In the genomic region with DNA sequence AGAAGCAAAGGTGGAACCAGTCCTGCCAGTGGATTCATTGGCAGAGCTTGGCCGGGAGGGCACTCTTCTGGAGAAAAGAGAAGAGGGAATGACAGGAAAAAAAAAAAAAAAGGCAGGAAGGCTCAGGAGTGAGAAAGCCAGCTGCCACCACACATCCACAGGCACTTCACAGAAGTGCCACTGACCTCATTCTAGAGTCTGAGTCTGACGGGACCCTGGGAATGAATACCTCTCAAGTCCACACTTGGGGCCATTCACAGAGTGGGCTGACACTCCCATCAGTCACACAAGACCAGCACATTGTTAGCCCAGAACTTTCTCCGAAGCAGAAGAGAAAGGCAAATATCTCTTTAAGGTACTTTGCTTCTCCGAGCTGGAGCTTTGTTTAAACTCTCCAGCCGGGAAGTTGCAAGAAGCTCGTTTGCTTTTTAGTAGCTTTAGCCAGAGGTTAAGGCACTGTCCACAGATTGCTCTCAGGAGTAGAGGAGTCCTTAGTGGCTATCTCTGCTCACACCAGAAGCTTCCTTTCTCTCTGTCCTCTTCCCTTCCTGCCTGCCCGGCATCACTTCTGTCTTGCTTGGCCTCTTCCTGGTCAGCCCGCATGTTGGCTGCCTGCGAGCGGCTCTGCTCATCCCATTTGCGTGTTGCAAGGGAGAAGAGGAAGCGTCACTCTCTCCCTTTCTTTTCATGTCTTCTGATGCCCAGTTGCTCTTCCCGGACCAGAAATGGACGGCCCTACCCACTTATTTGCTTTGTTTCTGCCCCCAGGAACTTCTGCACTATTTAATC, we compare ENCODE assay signal across 15 cellular contexts. TPM values are rescaled to one million over a fixed set of nuclear protein-coding genes. Genes with fewer than 3 reads are reported as not detected.
DNase-seq lines count a peak whose midpoint lies in the region; ATAC-seq and TF ChIP-seq lines count a peak whose summit lies in the region.
"Had no signal": no experiment of that assay in that cellular context is flagged by ENCODE, and none has a peak within 500 bp of the region (broad histone marks: within the 10 kb centered on the region; RNA-seq: fewer than 3 reads in every experiment).

No MANE protein-coding gene starts in this region.

- H3K27me3 Mint-ChIP-seq in CD14-positive monocyte (ENCODE audit: low read depth in 3 of 3) (peaks cover 0 to 1% (median 0%) of the 10 kb centered on the region in 3 donors), neural crest cell (ENCODE audit: low read depth) (no peaks in the 10 kb centered on the region)

- peaks cover 86% of the 10 kb centered on the region for H3K36me3 ChIP-seq in BLaER1
- no peaks in the 10 kb centered on the region for H3K36me3 ChIP-seq in cardiac muscle cell

- TF ChIP-seq CTCF in CD14-positive monocyte (IDR thresholded peaks at IDR 0.05) (no peak), cardiac muscle cell (IDR thresholded peaks at IDR 0.05; ENCODE audit: low read depth, low read length) (no peak), neural crest cell (conservative IDR thresholded peaks at IDR 0.05) (no peak), coronary artery (IDR thresholded peaks at IDR 0.05) (no peak)

- DNase-seq in CD14-positive monocyte (ENCODE audit: low spot score) (no peak), cardiac muscle cell (ENCODE audit: low read depth in 1 of 2, low spot score in 1 of 2) (peak in 1 of 2 donors; percentile 84), neural crest cell (ENCODE audit: low read depth, low spot score) (no peak), coronary artery (ENCODE audit: low spot score) (no peak)
- DNase-seq: effector CD4-positive, alpha-beta T cell; EL; NCI-H1092; NCI-H2171 treated with DMSO at 0.1 percent for 48 hours; SHP77 treated with DMSO at 0.1 percent for 48 hours; spleen; T-helper 9 cell had no signal

- ATAC-seq in HG03280 (IDR thresholded peaks at IDR 0.05; ENCODE audit: unreplicated experiment) (no peak), GM19328 (IDR thresholded peaks at IDR 0.05; ENCODE audit: unreplicated experiment) (no peak)

- H3K4me3 Mint-ChIP-seq in CD14-positive monocyte: peak overlapping the region in 1 of 2 donors; percentile 35
- H3K4me3 Mint-ChIP-seq in neural crest cell: no peak overlapping the region
- H3K4me3 Mint-ChIP-seq: brain had no signal

- H3K9me3 ChIP-seq in BLaER1 (peaks cover 12% of the 10 kb centered on the region), cardiac muscle cell (ENCODE audit: low read depth) (no peaks in the 10 kb centered on the region)
- H3K9me3 ChIP-seq: spleen had no signal

- no peaks in the 10 kb centered on the region for H3K27me3 ChIP-seq in BLaER1
- H3K27me3 ChIP-seq in cardiac muscle cell: no peaks in the 10 kb centered on the region
- H3K27me3 ChIP-seq: spleen had no signal

- H3K9me3 Mint-ChIP-seq in CD14-positive monocyte: no peaks in the 10 kb centered on the region
- peaks cover 6% of the 10 kb centered on the region for H3K9me3 Mint-ChIP-seq in neural crest cell

- H3K4me1 Mint-ChIP-seq in CD14-positive monocyte (peaks cover 21% of the 10 kb centered on the region), neural crest cell (peaks cover 38% of the 10 kb centered on the region)

- H3K27ac Mint-ChIP-seq in CD14-positive monocyte: peak overlapping the region; percentile 26 to 88 (median 78)
- peak overlapping the region; percentile 85 for H3K27ac Mint-ChIP-seq in neural crest cell (ENCODE audit: unreplicated experiment)
- H3K27ac Mint-ChIP-seq: brain had no signal

- peak overlapping the region; percentile 48; the same call in 1 of the 2 replicates for H3K9ac ChIP-seq in BLaER1

- H4K20me1 ChIP-seq in BLaER1: peaks cover 81% of the 10 kb centered on the region

- H3K27ac ChIP-seq in BLaER1 (peak overlapping the region; percentile 45; the same call in 1 of the 2 replicates), cardiac muscle cell (peak overlapping the region; percentile 80), coronary artery (no peak overlapping the region)

- H3K36me3 Mint-ChIP-seq in CD14-positive monocyte: peaks cover 53 to 77% of the 10 kb centered on the region in 2 donors
- peaks cover 26% of the 10 kb centered on the region for H3K36me3 Mint-ChIP-seq in neural crest cell (ENCODE audit: low read depth)

- H3K4me3 ChIP-seq in BLaER1: no peak overlapping the region
- no peak overlapping the region for H3K4me3 ChIP-seq in cardiac muscle cell
- H3K4me3 ChIP-seq in coronary artery: no peak overlapping the region
- H3K4me3 ChIP-seq: spleen had no signal

- peak overlapping the region; percentile 49 for H3K4me2 ChIP-seq in BLaER1

- intact Hi-C loops in CD14-positive monocyte (cut with micrococcal nuclease): loop anchor here in 1 of 2 donors (10.0 kb wide), 1 partner anchor 144 kb away; no protein-coding TSS in a partner anchor

- H3K4me1 ChIP-seq in BLaER1 (peaks cover 63% of the 10 kb centered on the region), cardiac muscle cell (ENCODE audit: low read depth) (peaks cover 23% of the 10 kb centered on the region)

RNA-seq across cellular contexts. Expression of a gene that starts 53.8 kb away (rescaled TPM):
- 100 to 1,000 TPM; 190 to 210 TPM for polyA plus RNA-seq in CD14-positive monocyte
- total RNA-seq in cardiac muscle cell: 24.5 and 61.7 TPM in 2 replicates
- 39.5 and 39.9 TPM in 2 replicates for polyA plus RNA-seq in cardiac muscle cell
- total RNA-seq in neural crest cell: 32.6 and 33.7 TPM in 2 replicates

RNA-seq across cellular contexts. Expression of a gene that starts 57.2 kb away (rescaled TPM):
- polyA plus RNA-seq in CD14-positive monocyte: 100 to 1,000 TPM; 146 to 148 TPM
- 15.9 and 24.2 TPM in 2 replicates for total RNA-seq in cardiac muscle cell
- polyA plus RNA-seq in cardiac muscle cell: 42.4 and 64.1 TPM in 2 replicates
- total RNA-seq in neural crest cell: 37.4 and 38.0 TPM in 2 replicates

Comparison
In these comparisons a context has a peak if more than half of its experiments do, and no peak if none do; other contexts are left out.
1. H3K27ac ChIP-seq: peak in BLaER1 (single experiment) and cardiac muscle cell (single experiment); none in coronary artery (0 of 2).